2 cellular contexts compared by ENCODE assay signal in the genomic region with DNA sequence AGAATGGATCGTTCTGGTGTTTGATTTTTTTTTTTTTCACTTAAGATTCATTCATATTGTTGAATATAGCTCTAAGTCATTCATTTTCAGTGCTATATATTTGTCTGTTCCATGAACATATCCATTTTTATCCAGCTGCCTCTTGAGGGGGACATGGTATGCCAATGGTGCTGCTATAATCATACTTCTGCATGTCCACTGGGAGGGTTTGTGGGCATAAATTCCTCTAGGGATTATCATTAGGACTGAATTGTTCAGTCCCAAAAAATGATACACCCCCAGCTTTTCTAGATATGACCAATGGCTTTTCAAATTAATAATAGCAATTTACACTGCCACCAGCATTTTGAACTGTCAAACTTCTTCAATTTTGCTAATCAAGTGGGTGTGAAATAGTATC.
TF ChIP-seq lines count a peak whose summit lies in the region.

No MANE protein-coding gene starts in this region.

TF ChIP-seq in IMR-90, 13 proteins besides CTCF, POLR2A, EP300 and RAD21 (continued from another document):
- TF ChIP-seq ELK1 (IDR thresholded peaks at IDR 0.05; ENCODE audit: borderline replicate concordance, low read depth, low read length) (no peak), BHLHE40 (IDR thresholded peaks at IDR 0.05; ENCODE audit: low read depth, low read length) (no peak), NFE2L2 (IDR thresholded peaks at IDR 0.05; ENCODE audit: low read depth, low read length) (no peak)

TF ChIP-seq in SK-N-SH treated with all-trans-retinoic acid at 6 μM for 48 hours, 23 proteins besides CTCF, POLR2A, EP300 and RAD21 (continued from another document):
- no peak for TF ChIP-seq TSHZ2 (CRISPR knock-in tag; IDR thresholded peaks at IDR 0.05)
- no peak for TF ChIP-seq ZFP30 (CRISPR knock-in tag; IDR thresholded peaks at IDR 0.05)
- no peak for TF ChIP-seq ISL1 (CRISPR knock-in tag; IDR thresholded peaks at IDR 0.05)
- TF ChIP-seq ZNF70 (CRISPR knock-in tag; IDR thresholded peaks at IDR 0.05) = no peak
